15 cellular contexts compared by ENCODE assay signal in the genomic region with DNA sequence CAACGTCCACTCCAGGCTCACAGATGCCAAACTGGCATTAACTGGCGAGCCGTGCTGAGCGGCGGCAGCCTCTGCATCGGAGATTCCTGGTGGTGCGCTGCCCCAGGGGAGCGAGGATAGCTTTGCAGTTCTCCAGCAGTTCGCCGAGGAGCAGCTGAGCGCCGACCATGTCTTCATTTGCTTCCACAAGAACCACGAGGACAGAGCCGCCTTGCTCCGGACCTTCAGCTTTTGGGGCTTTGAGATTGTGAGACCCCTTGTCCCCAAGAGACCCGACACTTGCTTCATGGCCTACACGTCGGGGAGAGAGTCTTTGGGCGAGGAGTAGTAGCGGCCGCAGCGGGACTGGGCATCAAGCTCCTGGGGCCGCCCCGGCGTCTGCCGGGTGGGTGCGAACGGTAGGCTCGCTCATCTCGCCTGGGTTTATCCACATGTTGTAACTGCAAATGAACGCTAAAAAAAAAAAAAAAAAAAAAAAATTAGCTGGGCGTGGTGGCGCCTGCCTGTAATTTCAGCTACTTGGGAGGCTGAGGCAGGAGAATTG. TPM values are rescaled to one million over a fixed set of nuclear protein-coding genes. Genes with fewer than 3 reads are reported as not detected.
DNase-seq lines count a peak whose midpoint lies in the region; ATAC-seq lines count a peak whose summit lies in the region.
"Had no signal": no experiment of that assay in that cellular context is flagged by ENCODE, and none has a peak within 500 bp of the region (broad histone marks: within the 10 kb centered on the region; RNA-seq: fewer than 3 reads in every experiment).

No MANE protein-coding gene starts in this region.

- H3K27ac ChIP-seq in right cardiac atrium (ENCODE audit: low read length): no peak overlapping the region
- H3K27ac ChIP-seq: PC-9, skin epidermis had no signal

- no peak overlapping the region for H3K27ac Mint-ChIP-seq in stimulated activated memory B cell treated with anti-CD40 and anti-IgM and Interleukin-4, amounts not matched to agents 10 μg/mL and 1 μg/mL and 100 μg/mL, for 72 hours
- H3K27ac Mint-ChIP-seq: activated naive CD8-positive, alpha-beta T cell treated with anti-CD3 and anti-CD28 coated beads, Interleukin-2, amount 50 U/mL, for 24 hours had no signal

- intact Hi-C loops in right cardiac atrium (cut with DNase I): no loop called here
- intact Hi-C loops in Right ventricle myocardium inferior (cut with DNase I): no loop called here

- H3K36me3 Mint-ChIP-seq in stimulated activated memory B cell treated with anti-CD40 and anti-IgM and Interleukin-4, amounts not matched to agents 10 μg/mL and 1 μg/mL and 100 μg/mL, for 72 hours: peaks cover 5% of the 10 kb centered on the region

- no peaks in the 10 kb centered on the region for H3K4me1 Mint-ChIP-seq in stimulated activated memory B cell treated with anti-CD40 and anti-IgM and Interleukin-4, amounts not matched to agents 10 μg/mL and 1 μg/mL and 100 μg/mL, for 72 hours
- H3K4me1 Mint-ChIP-seq: activated naive CD8-positive, alpha-beta T cell treated with anti-CD3 and anti-CD28 coated beads, Interleukin-2, amount 50 U/mL, for 24 hours had no signal

- H3K9me3 ChIP-seq in right cardiac atrium (ENCODE audit: control insufficient read depth, low read length): no peaks in the 10 kb centered on the region
- H3K9me3 ChIP-seq: BE2C had no signal

- no peak overlapping the region for H3K4me3 Mint-ChIP-seq in stimulated activated memory B cell treated with anti-CD40 and anti-IgM and Interleukin-4, amounts not matched to agents 10 μg/mL and 1 μg/mL and 100 μg/mL, for 72 hours
- H3K4me3 Mint-ChIP-seq: activated naive CD8-positive, alpha-beta T cell treated with anti-CD3 and anti-CD28 coated beads, Interleukin-2, amount 50 U/mL, for 24 hours had no signal

- no peaks in the 10 kb centered on the region for H3K4me1 ChIP-seq in right cardiac atrium (ENCODE audit: control insufficient read depth, insufficient read depth, low read length)
- H3K4me1 ChIP-seq: BE2C had no signal

- no peak for ATAC-seq in right cardiac atrium
- no peak for ATAC-seq in Right ventricle myocardium inferior
- no peak for ATAC-seq in GM21367 (IDR thresholded peaks at IDR 0.05; ENCODE audit: unreplicated experiment)
- no peak for ATAC-seq in stimulated activated memory B cell treated with anti-CD40 and anti-IgM and Interleukin-4, amounts not matched to agents 10 μg/mL and 1 μg/mL and 100 μg/mL, for 72 hours
- ATAC-seq: activated naive CD8-positive, alpha-beta T cell treated with anti-CD3 and anti-CD28 coated beads, Interleukin-2, amount 50 U/mL, for 24 hours had no signal

- DNase-seq in right cardiac atrium: peak in 1 of 3 donors; percentile 14
- DNase-seq in Right ventricle myocardium inferior (ENCODE audit: missing footprints): no peak
- DNase-seq in dermis blood vessel endothelial cell: peak; percentile 26
- peak; percentile 36 for DNase-seq in myocyte (ENCODE audit: low read depth)
- no peak for DNase-seq in DMS153 treated with DMSO at 0.1 percent for 48 hours (lab: John Stamatoyannopoulos, UW; ENCODE audit: unreplicated experiment)
- no peak for DNase-seq in DMS153 (lab: John Stamatoyannopoulos, UW)
- DNase-seq: activated CD4-positive, alpha-beta T cell treated with anti-CD3 and anti-CD28 coated beads for 1 hour; activated naive CD8-positive, alpha-beta T cell treated with anti-CD3 and anti-CD28 coated beads, Interleukin-2, amount 50 U/mL, for 24 hours; BE2C; DMS79 treated with DMSO at 0.1 percent for 48 hours; NCI-H510A; PC-9 had no signal

- H3K4me3 ChIP-seq in right cardiac atrium (ENCODE audit: low read length): peak overlapping the region; percentile 34
- H3K4me3 ChIP-seq: PC-9 had no signal

- H3K9me3 Mint-ChIP-seq in stimulated activated memory B cell treated with anti-CD40 and anti-IgM and Interleukin-4, amounts not matched to agents 10 μg/mL and 1 μg/mL and 100 μg/mL, for 72 hours: peaks cover 2% of the 10 kb centered on the region

- H3K27me3 ChIP-seq in right cardiac atrium (ENCODE audit: control insufficient read depth, insufficient read depth): no peaks in the 10 kb centered on the region
- H3K27me3 ChIP-seq: BE2C had no signal

- H3K27me3 Mint-ChIP-seq in stimulated activated memory B cell treated with anti-CD40 and anti-IgM and Interleukin-4, amounts not matched to agents 10 μg/mL and 1 μg/mL and 100 μg/mL, for 72 hours: peaks cover 15% of the 10 kb centered on the region

- WGBS in right cardiac atrium: 42% methylated on average over 33 of the region's 33 CpGs

RNA-seq across cellular contexts. Expression of gene RLF, which starts 28.0 kb away (rescaled TPM):
- 10 to 100 TPM; 13.4 to 14.9 (median 14.2) TPM for total RNA-seq in right cardiac atrium
- 4.9 TPM for polyA plus RNA-seq in right cardiac atrium
- total RNA-seq in Right ventricle myocardium inferior: 12.7 TPM
- 23.3 and 24.5 TPM in 2 replicates for total RNA-seq in dermis blood vessel endothelial cell
- 20.8 and 22.9 TPM in 2 replicates for total RNA-seq in myocyte
- 3.9 TPM for polyA plus RNA-seq in myocyte (2012)

RNA-seq across cellular contexts. Expression of gene PPT1, which starts 36.1 kb away (rescaled TPM):
- total RNA-seq in right cardiac atrium (10 to 100 TPM; 37.6 to 59.0 (median 42.6) TPM), Right ventricle myocardium inferior (44.1 TPM), dermis blood vessel endothelial cell (53.3 and 101 TPM in 2 replicates), myocyte (42.0 and 46.4 TPM in 2 replicates)
- polyA plus RNA-seq in right cardiac atrium: 39.5 TPM
- 38.8 TPM for polyA plus RNA-seq in myocyte (2012)

Comparison
In these comparisons a context has a peak if more than half of its experiments do, and no peak if none do; other contexts are left out.
1. DNase-seq: peak in dermis blood vessel endothelial cell (single experiment) and myocyte (single experiment); none in Right ventricle myocardium inferior (single experiment), DMS153 treated with DMSO at 0.1 percent for 48 hours (single experiment) and DMS153 (single experiment).